8 cellular contexts compared by ENCODE assay signal in genomic region chr3:184175506-184175905, GRCh38. TPM values are rescaled to one million over a fixed set of nuclear protein-coding genes. Genes with fewer than 3 reads are reported as not detected.
DNase-seq lines count a peak whose midpoint lies in the region; ATAC-seq and TF ChIP-seq lines count a peak whose summit lies in the region.

No MANE protein-coding gene starts in this region.

- peaks cover 1% of the 10 kb centered on the region; the same call in 1 of the 2 replicates for H3K4me1 ChIP-seq in iPS DF 6.9 (ENCODE audit: control insufficient read depth, insufficient read depth, low read length)
- H3K4me1 ChIP-seq in spleen, result peaks cover 28 to 57% (median 41%) of the 10 kb centered on the region in 6 donors

- CTCF ChIA-PET in activated CD8-positive, alpha-beta T cell treated with anti-CD3 and anti-CD28 coated beads, Interleukin-2, amount 10 ng/mL, durations not matched to agents 7 days and 5 days (lab: Charles Lee), result interaction anchor here (1.0 to 1.8 kb wide), 2 partner anchors 40 to 52 kb away, joined by 4 to 6 read pairs; partner anchors contain the start of gene EIF2B5

- peaks cover 36% of the 10 kb centered on the region for H3K36me3 Mint-ChIP-seq in activated CD8-positive, alpha-beta T cell treated with anti-CD3 and anti-CD28 coated beads, Interleukin-2, amount 10 ng/mL, durations not matched to agents 7 days and 5 days (ENCODE audit: low read depth)

- H3K4me3 ChIP-seq in HL-60 (replicated peaks; ENCODE audit: insufficient read depth, low read length) (peak overlapping the region; percentile 80), iPS DF 6.9 (ENCODE audit: low read length) (peak overlapping the region; percentile 86), spleen (peak overlapping the region; percentile 79 to 96 (median 90))

- POLR2A ChIA-PET in activated CD8-positive, alpha-beta T cell treated with anti-CD3 and anti-CD28 coated beads, Interleukin-2, amount 10 ng/mL, durations not matched to agents 7 days and 5 days (lab: Charles Lee), result interaction anchor here (1.0 to 1.6 kb wide), 2 partner anchors 9 to 10 kb away, joined by 5 to 7 read pairs; partner anchors contain the start of gene ABCF3

- H3K4me3 Mint-ChIP-seq in activated CD8-positive, alpha-beta T cell treated with anti-CD3 and anti-CD28 coated beads, Interleukin-2, amount 10 ng/mL, durations not matched to agents 7 days and 5 days, result peak overlapping the region; percentile 87

- intact Hi-C loops in spleen (cut with DNase I; ENCODE audit: low total_unique reads), result no loop called here

- no peaks in the 10 kb centered on the region for H3K27me3 Mint-ChIP-seq in activated CD8-positive, alpha-beta T cell treated with anti-CD3 and anti-CD28 coated beads, Interleukin-2, amount 10 ng/mL, durations not matched to agents 7 days and 5 days (ENCODE audit: low read depth)

- no peaks in the 10 kb centered on the region for H3K27me3 ChIP-seq in HL-60 (ENCODE audit: insufficient read depth, poor library complexity, severe bottlenecking)
- H3K27me3 ChIP-seq in iPS DF 6.9 (ENCODE audit: control insufficient read depth, insufficient read depth, low read length), result no peaks in the 10 kb centered on the region
- H3K27me3 ChIP-seq in spleen (replicated peaks in 1 of 7), result no peaks in the 10 kb centered on the region

- H3K27ac ChIP-seq in HL-60 (replicated peaks) (peak overlapping the region; percentile 92), iPS DF 6.9 (ENCODE audit: low read length) (no peak overlapping the region), spleen (peak overlapping the region; percentile 81 to 97 (median 92))

- H3K4me1 Mint-ChIP-seq in activated CD8-positive, alpha-beta T cell treated with anti-CD3 and anti-CD28 coated beads, Interleukin-2, amount 10 ng/mL, durations not matched to agents 7 days and 5 days (ENCODE audit: low read depth), result peaks cover 31% of the 10 kb centered on the region

- DNase-seq in HL-60 (ENCODE audit: low read depth in 1 of 2, low spot score in 1 of 2), result no peak
- DNase-seq in activated CD8-positive, alpha-beta T cell treated with anti-CD3 and anti-CD28 coated beads, Interleukin-2, amount 10 ng/mL, durations not matched to agents 7 days and 5 days, result peak; percentile 26
- DNase-seq in iPS DF 6.9 (ENCODE audit: low read depth, low spot score), result no peak
- DNase-seq in spleen, result peak; percentile 71
- no peak for DNase-seq in Ammon's horn (ENCODE audit: low spot score)
- DNase-seq in GDM1 (lab: John Stamatoyannopoulos, UW), result no peak
- DNase-seq in DMS 273 (lab: John Stamatoyannopoulos, UW; ENCODE audit: unreplicated experiment), result no peak

- no peak for TF ChIP-seq POLR2A in spleen (IDR thresholded peaks at IDR 0.05)

- H3K36me3 ChIP-seq in iPS DF 6.9 (ENCODE audit: control insufficient read depth, insufficient read depth, low read length) (peaks cover 27% of the 10 kb centered on the region), spleen (peaks cover 0 to 64% (median 54%) of the 10 kb centered on the region in 6 donors)

- WGBS in iPS DF 6.9 (ENCODE audit: insufficient coverage, insufficient read length), result no CpG with 5 or more reads among the region's 8 CpGs
- 21 to 29% (median 29%) methylated on average over 8 of the region's 8 CpGs for WGBS in spleen, 5 donors

- H3K9me3 ChIP-seq in iPS DF 6.9 (ENCODE audit: control insufficient read depth, insufficient read depth, low read length) (no peaks in the 10 kb centered on the region), spleen (no peaks in the 10 kb centered on the region)

- TF ChIP-seq CTCF in HL-60 (IDR thresholded peaks at IDR 0.05; ENCODE audit: insufficient read depth, low read length) (no peak), spleen (IDR thresholded peaks at IDR 0.05 in 8 of 11, conservative IDR thresholded peaks at IDR 0.05 in 3 of 11) (no peak)

- no peaks in the 10 kb centered on the region for H3K9me3 Mint-ChIP-seq in activated CD8-positive, alpha-beta T cell treated with anti-CD3 and anti-CD28 coated beads, Interleukin-2, amount 10 ng/mL, durations not matched to agents 7 days and 5 days (ENCODE audit: insufficient read depth)

- peak overlapping the region; percentile 75 for H3K27ac Mint-ChIP-seq in activated CD8-positive, alpha-beta T cell treated with anti-CD3 and anti-CD28 coated beads, Interleukin-2, amount 10 ng/mL, durations not matched to agents 7 days and 5 days

- ATAC-seq in activated CD8-positive, alpha-beta T cell treated with anti-CD3 and anti-CD28 coated beads, Interleukin-2, amount 10 ng/mL, durations not matched to agents 7 days and 5 days, result no peak
- ATAC-seq in GM21390 (IDR thresholded peaks at IDR 0.05; ENCODE audit: unreplicated experiment), result no peak

RNA-seq across cellular contexts. Expression of gene AP2M1, which starts 0.9 kb away (rescaled TPM):
- total RNA-seq in activated CD8-positive, alpha-beta T cell treated with anti-CD3 and anti-CD28 coated beads, Interleukin-2, amount 10 ng/mL, durations not matched to agents 7 days and 5 days, result 100 to 1,000 TPM; 228 to 231 TPM
- 100 to 1,000 TPM; 192 to 254 (median 204) TPM for total RNA-seq in spleen
- 100 to 1,000 TPM in 2 of 3 donors, 10 to 100 TPM in 1; 98.7 to 155 (median 137) TPM for polyA plus RNA-seq in spleen

RNA-seq across cellular contexts. Expression of gene ABCF3, which starts 10.5 kb away (rescaled TPM):
- total RNA-seq in activated CD8-positive, alpha-beta T cell treated with anti-CD3 and anti-CD28 coated beads, Interleukin-2, amount 10 ng/mL, durations not matched to agents 7 days and 5 days, result 10 to 100 TPM; 56.6 to 57.8 TPM
- total RNA-seq in spleen, result 10 to 100 TPM; 46.4 to 90.7 (median 69.8) TPM
- polyA plus RNA-seq in spleen, result 10 to 100 TPM; 35.3 to 67.3 (median 61.2) TPM

RNA-seq across cellular contexts. Expression of gene DVL3, which starts 20.3 kb away (rescaled TPM):
- 10 to 100 TPM; 31.2 to 32.6 TPM for total RNA-seq in activated CD8-positive, alpha-beta T cell treated with anti-CD3 and anti-CD28 coated beads, Interleukin-2, amount 10 ng/mL, durations not matched to agents 7 days and 5 days
- 10 to 100 TPM; 40.3 to 67.3 (median 54.2) TPM for total RNA-seq in spleen
- polyA plus RNA-seq in spleen, result 10 to 100 TPM; 12.3 to 28.2 (median 15.8) TPM

RNA-seq across cellular contexts. Expression of gene EIF2B5, which starts 40.3 kb away (rescaled TPM):
- 10 to 100 TPM; 55.1 to 55.4 TPM for total RNA-seq in activated CD8-positive, alpha-beta T cell treated with anti-CD3 and anti-CD28 coated beads, Interleukin-2, amount 10 ng/mL, durations not matched to agents 7 days and 5 days
- 10 to 100 TPM; 40.4 to 50.7 (median 46.3) TPM for total RNA-seq in spleen
- polyA plus RNA-seq in spleen, result 10 to 100 TPM; 40.4 to 55.7 (median 52.8) TPM

RNA-seq across cellular contexts. Expression of gene VWA5B2, which starts 53.9 kb away (rescaled TPM):
- total RNA-seq in activated CD8-positive, alpha-beta T cell treated with anti-CD3 and anti-CD28 coated beads, Interleukin-2, amount 10 ng/mL, durations not matched to agents 7 days and 5 days, result not detected
- under 1 TPM in 2 of 7 donors, not detected in 5; 0.28 to 0.68 TPM for total RNA-seq in spleen
- under 1 TPM; 0.02 to 0.08 (median 0.03) TPM for polyA plus RNA-seq in spleen

Comparison
In these comparisons a context has a peak if more than half of its experiments do, and no peak if none do; other contexts are left out.
1. DNase-seq: peak in activated CD8-positive, alpha-beta T cell treated with anti-CD3 and anti-CD28 coated beads, Interleukin-2, amount 10 ng/mL, durations not matched to agents 7 days and 5 days (single experiment) and spleen (single experiment); none in HL-60 (0 of 2), iPS DF 6.9 (single experiment), Ammon's horn (single experiment), GDM1 (single experiment) and DMS 273 (single experiment).
2. Peak in every context shown above with its lines, with median percentiles within 50 percentile points of each other: H3K4me3 ChIP-seq.